3 cellular contexts compared by ENCODE assay signal in genomic region chr21:44304846-44305245, GRCh38.
TF ChIP-seq lines count a peak whose summit lies in the region.

No MANE protein-coding gene starts in this region.

TF ChIP-seq in HCT116, 20 proteins besides CTCF, POLR2A, EP300 and RAD21:
- TF ChIP-seq EGR1 (IDR thresholded peaks at IDR 0.05; ENCODE audit: low read depth) (no peak), JUND (IDR thresholded peaks at IDR 0.05) (no peak), SRF (IDR thresholded peaks at IDR 0.05; ENCODE audit: low read depth) (no peak), SIN3A (IDR thresholded peaks at IDR 0.05; ENCODE audit: low read depth) (no peak), FOSL1 (IDR thresholded peaks at IDR 0.05; ENCODE audit: low read depth) (no peak), CEBPB (IDR thresholded peaks at IDR 0.05; ENCODE audit: low read depth) (no peak), SP1 (IDR thresholded peaks at IDR 0.05; ENCODE audit: low read depth) (no peak), ELF1 (IDR thresholded peaks at IDR 0.05; ENCODE audit: borderline replicate concordance, low read depth) (no peak), ATF3 (IDR thresholded peaks at IDR 0.05) (no peak)

TF ChIP-seq in SK-N-SH, 30 proteins besides CTCF, POLR2A, EP300 and RAD21:
- TF ChIP-seq GATA2 (CRISPR knock-in tag; IDR thresholded peaks at IDR 0.05) (no peak), SMC3 (IDR thresholded peaks at IDR 0.05; ENCODE audit: low read depth, low read length) (peak; percentile 63), ELF1 (IDR thresholded peaks at IDR 0.05) (no peak), TCF12 (IDR thresholded peaks at IDR 0.05) (no peak), GABPA (IDR thresholded peaks at IDR 0.05; ENCODE audit: low read depth) (no peak), IRF3 (IDR thresholded peaks at IDR 0.05; ENCODE audit: low read depth, low read length) (no peak)

TF ChIP-seq in K562, 482 proteins besides CTCF, POLR2A, EP300 and RAD21:
- no peak for TF ChIP-seq CUX1 (CRISPR knock-in tag; IDR thresholded peaks at IDR 0.05)
- no peak for TF ChIP-seq STAT5A (IDR thresholded peaks at IDR 0.05; ENCODE audit: borderline replicate concordance, low read length)
- TF ChIP-seq PURB (CRISPR knock-in tag; IDR thresholded peaks at IDR 0.05; ENCODE audit: low read depth) = no peak
- TF ChIP-seq RBFOX2 (IDR thresholded peaks at IDR 0.05; ENCODE audit: low read depth, low read length) = peak; percentile 40; the same call in 1 of the 2 replicates
- no peak for TF ChIP-seq MIER1 (IDR thresholded peaks at IDR 0.05; ENCODE audit: low read depth)
- no peak for TF ChIP-seq ZNF253 (CRISPR knock-in tag; conservative IDR thresholded peaks at IDR 0.05)
- no peak for TF ChIP-seq PRPF4 (IDR thresholded peaks at IDR 0.05; ENCODE audit: insufficient read depth, low read depth, low read length, poor library complexity, severe bottlenecking)
- TF ChIP-seq ELF4 (CRISPR knock-in tag; IDR thresholded peaks at IDR 0.05) = no peak
- no peak for TF ChIP-seq ATF7 (IDR thresholded peaks at IDR 0.05)
- TF ChIP-seq SPI1 (IDR thresholded peaks at IDR 0.05; ENCODE audit: borderline replicate concordance, low read depth, low read length) = no peak
- no peak for TF ChIP-seq ZNF12 (CRISPR knock-in tag; IDR thresholded peaks at IDR 0.05)
- 0 out of 2 replicates have a peak, but pooled peaks have one; percentile 42 for TF ChIP-seq POLR2G (IDR thresholded peaks at IDR 0.05; ENCODE audit: low read depth, low read length)
- TF ChIP-seq ZNF436 (CRISPR knock-in tag; IDR thresholded peaks at IDR 0.05) = no peak
- TF ChIP-seq MTA3 (IDR thresholded peaks at IDR 0.05; ENCODE audit: borderline replicate concordance) = no peak
- TF ChIP-seq STAG1 (CRISPR knock-in tag; IDR thresholded peaks at IDR 0.05; ENCODE audit: borderline replicate concordance) = peak; percentile 6; the same call in 1 of the 2 replicates
- TF ChIP-seq SMC3 (conservative IDR thresholded peaks at IDR 0.05; ENCODE audit: insufficient read depth, low read depth, low read length) = peak; percentile 50
- TF ChIP-seq GTF2F1 (IDR thresholded peaks at IDR 0.05; ENCODE audit: low read depth, low read length) = no peak
- no peak for TF ChIP-seq NR4A1 (CRISPR knock-in tag; IDR thresholded peaks at IDR 0.05)
- TF ChIP-seq NR4A1 (tag; IDR thresholded peaks at IDR 0.05) = no peak
- TF ChIP-seq ZBTB49 (CRISPR knock-in tag; IDR thresholded peaks at IDR 0.05; ENCODE audit: borderline replicate concordance) = no peak
- peak; percentile 48; the same call in 1 of the 2 replicates for TF ChIP-seq ZBTB7A (IDR thresholded peaks at IDR 0.05; ENCODE audit: borderline replicate concordance, control insufficient read depth, low read depth, low read length)
- TF ChIP-seq ZNF121 (CRISPR knock-in tag; conservative IDR thresholded peaks at IDR 0.05) = no peak
- TF ChIP-seq POLR3A (IDR thresholded peaks at IDR 0.05; ENCODE audit: borderline replicate concordance, extremely low read depth, insufficient read depth, insufficient read length) = no peak
- TF ChIP-seq CHAMP1 (IDR thresholded peaks at IDR 0.05) = no peak
- no peak for TF ChIP-seq HSF4 (CRISPR knock-in tag; IDR thresholded peaks at IDR 0.05; ENCODE audit: borderline replicate concordance)
- TF ChIP-seq CTCFL (IDR thresholded peaks at IDR 0.05; ENCODE audit: borderline replicate concordance, insufficient read depth, low read depth, low read length, poor library complexity, severe bottlenecking) = peak; percentile 49
- no peak for TF ChIP-seq ZNF445 (CRISPR knock-in tag; IDR thresholded peaks at IDR 0.05; ENCODE audit: low read depth)
- TF ChIP-seq MED1 (CRISPR knock-in tag; IDR thresholded peaks at IDR 0.05; ENCODE audit: borderline replicate concordance) = no peak
- no peak for TF ChIP-seq BCLAF1 (IDR thresholded peaks at IDR 0.05; ENCODE audit: borderline replicate concordance in 1 of 2, control insufficient read depth in 1 of 2, low read depth in 2 of 2, low read length in 1 of 2)
- no peak for TF ChIP-seq TRIM28 (IDR thresholded peaks at IDR 0.05)
- no peak for TF ChIP-seq HOMEZ (CRISPR knock-in tag; IDR thresholded peaks at IDR 0.05)
- TF ChIP-seq MNT (conservative IDR thresholded peaks at IDR 0.05) = no peak
- TF ChIP-seq TEAD2 (tag; IDR thresholded peaks at IDR 0.05) = no peak
- TF ChIP-seq BCOR (IDR thresholded peaks at IDR 0.05) = no peak
- TF ChIP-seq ZNF830 (CRISPR knock-in tag; IDR thresholded peaks at IDR 0.05) = no peak
